Comparison of ENCODE assay signal across 1 cellular context in the genomic region with DNA sequence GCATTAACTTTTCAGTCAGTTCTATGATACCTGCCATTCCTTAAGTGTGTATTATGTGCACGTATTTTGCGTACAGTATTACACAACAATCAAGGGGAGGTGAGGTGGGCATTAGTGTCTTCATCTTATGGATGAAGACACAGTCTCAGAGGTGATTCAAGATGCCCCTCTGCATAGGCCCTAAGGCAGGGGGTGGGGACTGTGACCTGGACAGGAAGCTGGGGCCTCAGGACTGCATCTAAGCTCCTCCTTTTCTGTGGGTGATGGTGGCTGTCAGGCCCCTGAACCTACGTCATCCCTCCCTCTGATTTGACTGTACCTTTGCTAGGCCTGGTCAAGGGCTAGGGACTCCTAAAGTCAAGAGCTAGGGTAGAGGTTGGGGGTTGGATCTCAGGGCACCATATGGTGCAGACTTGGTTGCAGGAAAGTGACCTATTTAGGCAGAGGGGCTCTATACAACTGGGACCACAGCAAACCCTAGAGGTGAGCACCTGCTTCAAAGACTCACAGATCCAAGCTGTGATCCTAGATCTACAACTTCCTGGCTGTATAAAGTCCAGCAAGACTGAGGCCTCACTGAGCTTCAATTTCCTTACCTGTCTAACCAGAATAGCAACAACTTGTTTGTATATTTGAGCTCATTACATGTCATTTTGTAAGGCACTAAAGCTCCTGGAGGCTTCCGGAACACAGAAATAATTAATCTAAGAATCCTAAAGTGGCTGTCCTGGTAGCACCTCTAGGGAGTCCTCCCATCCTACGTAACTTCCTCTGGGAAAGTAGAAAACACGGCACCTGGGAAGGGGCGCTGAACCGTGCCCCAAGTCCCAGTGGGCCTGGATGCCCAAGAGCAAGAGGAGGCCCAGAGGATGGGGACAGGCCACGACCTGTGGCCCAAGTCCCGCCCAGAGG.
TF ChIP-seq lines count a peak whose summit lies in the region.

No MANE protein-coding gene starts in this region.

TF ChIP-seq in H1, 55 proteins besides CTCF, POLR2A, EP300 and RAD21:
- TF ChIP-seq JUN (IDR thresholded peaks at IDR 0.05; ENCODE audit: low read depth, low read length) (no peak), FOSL1 (IDR thresholded peaks at IDR 0.05; ENCODE audit: insufficient read depth, low read depth, low read length) (no peak), BCL11A (IDR thresholded peaks at IDR 0.05; ENCODE audit: low read depth in 2 of 2, low read length in 2 of 2) (no peak), SP1 (IDR thresholded peaks at IDR 0.05; ENCODE audit: low read depth, low read length) (no peak), TEAD4 (IDR thresholded peaks at IDR 0.05; ENCODE audit: low read depth, low read length) (no peak), SIRT6 (IDR thresholded peaks at IDR 0.05; ENCODE audit: low read length) (no peak), TAF1 (IDR thresholded peaks at IDR 0.05; ENCODE audit: low read depth, low read length) (no peak), KDM4A (IDR thresholded peaks at IDR 0.05; ENCODE audit: low read depth, low read length, severe bottlenecking) (no peak), CBX8 (IDR thresholded peaks at IDR 0.05; ENCODE audit: borderline replicate concordance, low read depth, low read length) (no peak), BRCA1 (IDR thresholded peaks at IDR 0.05; ENCODE audit: low read depth, low read length) (no peak), POU5F1 (IDR thresholded peaks at IDR 0.05; ENCODE audit: low read depth, low read length) (no peak), NRF1 (IDR thresholded peaks at IDR 0.05; ENCODE audit: low read depth, low read length) (no peak), YY1 (IDR thresholded peaks at IDR 0.05; ENCODE audit: low read depth, low read length) (no peak), TAF7 (optimal IDR thresholded peaks at IDR 0.05; ENCODE audit: borderline replicate concordance, low read depth, low read length) (no peak), NANOG (IDR thresholded peaks at IDR 0.05; ENCODE audit: insufficient read depth, low read depth, low read length, poor library complexity, severe bottlenecking) (no peak)
